1 cellular context compared by ENCODE assay signal in genomic region chr17:79808763-79809529, GRCh38.
TF ChIP-seq lines count a peak whose summit lies in the region.

No MANE protein-coding gene starts in this region.

TF ChIP-seq in HepG2, 621 proteins besides CTCF, POLR2A, EP300 and RAD21 (continues in another document):
- no peak for TF ChIP-seq PAX8 (CRISPR knock-in tag; IDR thresholded peaks at IDR 0.05; ENCODE audit: borderline replicate concordance)
- TF ChIP-seq ONECUT2 (CRISPR knock-in tag; IDR thresholded peaks at IDR 0.05): no peak
- TF ChIP-seq MAZ (IDR thresholded peaks at IDR 0.05; ENCODE audit: borderline replicate concordance, low read depth, low read length): no peak
- no peak for TF ChIP-seq MAZ (CRISPR knock-in tag; IDR thresholded peaks at IDR 0.05; ENCODE audit: low read depth)
- peak; percentile 77; the same call in 1 of the 2 replicates for TF ChIP-seq ERF (CRISPR knock-in tag; IDR thresholded peaks at IDR 0.05)
- no peak for TF ChIP-seq IRF1 (CRISPR knock-in tag; IDR thresholded peaks at IDR 0.05; ENCODE audit: low read depth)
- TF ChIP-seq SALL2 (CRISPR knock-in tag; IDR thresholded peaks at IDR 0.05): 0 out of 2 replicates have a peak, but pooled peaks have one; percentile 35
- 0 out of 2 replicates have a peak, but pooled peaks have one; percentile 32 for TF ChIP-seq PPARG (CRISPR knock-in tag; conservative IDR thresholded peaks at IDR 0.05)
- no peak for TF ChIP-seq SRSF4 (IDR thresholded peaks at IDR 0.05; ENCODE audit: low read depth, low read length, poor library complexity, severe bottlenecking)
- TF ChIP-seq ZNF235 (CRISPR knock-in tag; IDR thresholded peaks at IDR 0.05; ENCODE audit: borderline replicate concordance): 0 out of 2 replicates have a peak, but pooled peaks have one; percentile 26
- no peak for TF ChIP-seq TGIF2 (CRISPR knock-in tag; IDR thresholded peaks at IDR 0.05)
- no peak; the same call in 1 of the 2 replicates for TF ChIP-seq ZHX1 (CRISPR knock-in tag; IDR thresholded peaks at IDR 0.05; ENCODE audit: low read depth)
- peak; percentile 82; the same call in 1 of the 2 replicates for TF ChIP-seq IRF9 (CRISPR knock-in tag; IDR thresholded peaks at IDR 0.05; ENCODE audit: borderline replicate concordance)
- peak; percentile 43; the same call in 1 of the 2 replicates for TF ChIP-seq SKIL (CRISPR knock-in tag; IDR thresholded peaks at IDR 0.05; ENCODE audit: borderline replicate concordance)
- no peak for TF ChIP-seq THRA (CRISPR knock-in tag; IDR thresholded peaks at IDR 0.05; ENCODE audit: borderline replicate concordance)
- TF ChIP-seq TEAD3 (CRISPR knock-in tag; optimal IDR thresholded peaks at IDR 0.05; ENCODE audit: borderline replicate concordance): peak; percentile 90
- TF ChIP-seq ATF7-NPFF (CRISPR knock-in tag; IDR thresholded peaks at IDR 0.05; ENCODE audit: low read depth): 0 out of 2 replicates have a peak, but pooled peaks have one; percentile 35
- 0 out of 2 replicates have a peak, but pooled peaks have one; percentile 28 for TF ChIP-seq PREB (CRISPR knock-in tag; IDR thresholded peaks at IDR 0.05)
- 0 out of 2 replicates have a peak, but pooled peaks have one; percentile 35 for TF ChIP-seq HIVEP1 (CRISPR knock-in tag; IDR thresholded peaks at IDR 0.05)
- peak; percentile 80; the same call in 1 of the 2 replicates for TF ChIP-seq ZFP91 (CRISPR knock-in tag; IDR thresholded peaks at IDR 0.05; ENCODE audit: borderline replicate concordance)
- no peak for TF ChIP-seq PLSCR1 (CRISPR knock-in tag; IDR thresholded peaks at IDR 0.05; ENCODE audit: borderline replicate concordance)
- no peak for TF ChIP-seq ZNF749 (CRISPR knock-in tag; IDR thresholded peaks at IDR 0.05; ENCODE audit: borderline replicate concordance)
- 0 out of 2 replicates have a peak, but pooled peaks have one; percentile 43 for TF ChIP-seq DMTF1 (CRISPR knock-in tag; IDR thresholded peaks at IDR 0.05)
- no peak for TF ChIP-seq ATF1 (CRISPR knock-in tag; IDR thresholded peaks at IDR 0.05)
- TF ChIP-seq THAP9 (CRISPR knock-in tag; IDR thresholded peaks at IDR 0.05; ENCODE audit: borderline replicate concordance): 0 out of 2 replicates have a peak, but pooled peaks have one; percentile 58
- TF ChIP-seq KLF11 (CRISPR knock-in tag; IDR thresholded peaks at IDR 0.05): 0 out of 2 replicates have a peak, but pooled peaks have one; percentile 46
- TF ChIP-seq ZNF12 (CRISPR knock-in tag; IDR thresholded peaks at IDR 0.05): no peak
- peak; percentile 32 for TF ChIP-seq PAXIP1 (CRISPR knock-in tag; conservative IDR thresholded peaks at IDR 0.05)
- peak; percentile 76; the same call in 1 of the 2 replicates for TF ChIP-seq KDM5B (CRISPR knock-in tag; IDR thresholded peaks at IDR 0.05; ENCODE audit: borderline replicate concordance)
- 0 out of 2 replicates have a peak, but pooled peaks have one; percentile 30 for TF ChIP-seq ISL2 (CRISPR knock-in tag; IDR thresholded peaks at IDR 0.05)
- TF ChIP-seq ZNF598 (CRISPR knock-in tag; IDR thresholded peaks at IDR 0.05; ENCODE audit: borderline replicate concordance): peak; percentile 65; the same call in 1 of the 2 replicates
- TF ChIP-seq HES4 (CRISPR knock-in tag; IDR thresholded peaks at IDR 0.05; ENCODE audit: borderline replicate concordance): peak; percentile 73; the same call in 1 of the 2 replicates
